17 cellular contexts compared by ENCODE assay signal in genomic region chr3:67460841-67461240, GRCh38.
"Had no signal": no experiment of that assay in that cellular context is flagged by ENCODE, and none has a peak within 500 bp of the region (broad histone marks: within the 10 kb centered on the region; RNA-seq: fewer than 3 reads in every experiment).

No MANE protein-coding gene starts in this region.

- H3K4me1 Mint-ChIP-seq: neural progenitor cell had no signal

- H3K4me3 ChIP-seq: ascending aorta, hepatocyte, left lung, neural progenitor cell, tibial artery, uterus had no signal

- H3K4me1 ChIP-seq: ascending aorta, left lung, parathyroid adenoma, tibial artery, uterus had no signal

- H3K9ac ChIP-seq: neural progenitor cell, parathyroid adenoma had no signal

- H3K36me3 Mint-ChIP-seq: neural progenitor cell had no signal

- H3K27me3 ChIP-seq: ascending aorta, hepatocyte, left lung, neural progenitor cell, tibial artery, uterus had no signal

- H3K4me3 Mint-ChIP-seq: activated naive CD8-positive, alpha-beta T cell treated with anti-CD3 and anti-CD28 coated beads, Interleukin-2, amount 50 U/mL, for 24 hours; endodermal cell; neural progenitor cell had no signal

- DNase-seq: activated CD4-positive, CD25-positive, alpha-beta regulatory T cell treated with anti-CD3 and anti-CD28 coated beads, Interleukin-2, amount 50 U/mL, for 72 hours; activated naive CD4-positive, alpha-beta T cell treated with Interleukin-2 at 50 U/mL for 16 hours; activated naive CD8-positive, alpha-beta T cell treated with anti-CD3 and anti-CD28 coated beads, Interleukin-2, amount 50 U/mL, for 24 hours; activated T-cell treated with anti-CD3 and anti-CD28 coated beads for 4 hours; endodermal cell; left lung; mammary epithelial cell; stimulated activated CD4-positive, alpha-beta T cell treated with anti-CD3 and anti-CD28 coated beads, Interleukin-15, amount 100 ng/mL, for 24 hours; stimulated activated CD4-positive, alpha-beta T cell treated with anti-CD3 and anti-CD28 coated beads, Interleukin-4, amount 100 ng/mL, for 24 hours; stimulated activated naive CD4-positive, alpha-beta T cell; T-helper 9 cell; tibial artery; uterus had no signal

- H3K9me3 ChIP-seq: ascending aorta, left lung, tibial artery, uterus had no signal

- H3K9me3 Mint-ChIP-seq: activated naive CD8-positive, alpha-beta T cell treated with anti-CD3 and anti-CD28 coated beads, Interleukin-2, amount 50 U/mL, for 24 hours; endodermal cell; neural progenitor cell had no signal

- H3K27me3 Mint-ChIP-seq: activated naive CD8-positive, alpha-beta T cell treated with anti-CD3 and anti-CD28 coated beads, Interleukin-2, amount 50 U/mL, for 24 hours had no signal

- H3K36me3 ChIP-seq: ascending aorta, left lung, neural progenitor cell, tibial artery, uterus had no signal

- H3K27ac Mint-ChIP-seq: activated naive CD8-positive, alpha-beta T cell treated with anti-CD3 and anti-CD28 coated beads, Interleukin-2, amount 50 U/mL, for 24 hours; neural progenitor cell had no signal

- H3K27ac ChIP-seq: ascending aorta, hepatocyte, left lung, neural progenitor cell, parathyroid adenoma, tibial artery, uterus had no signal
